8 cellular contexts compared by ENCODE assay signal in genomic region chr19:2543463-2544442, GRCh38.
DNase-seq lines count a peak whose midpoint lies in the region; ATAC-seq, FAIRE-seq and TF ChIP-seq lines count a peak whose summit lies in the region.

No MANE protein-coding gene starts in this region.

- peak; percentile 98 for FAIRE-seq in islet of Langerhans (lab: Jason Lieb, UNC)

- DNase-seq in GM13977 (ENCODE audit: low spot score) (peak; percentile 78), NCI-H2107 treated with DMSO at 0.1 percent for 48 hours (lab: John Stamatoyannopoulos, UW; ENCODE audit: unreplicated experiment) (peak; percentile 47), caudate nucleus (lab: John Stamatoyannopoulos, UW) (peak; percentile 28 to 96 (median 86)), smooth muscle cell of the brain vasculature (ENCODE audit: low read depth, low spot score) (peak; percentile 97)
- DNase-seq in activated CD4-positive, CD25-positive, alpha-beta regulatory T cell treated with anti-CD3 and anti-CD28 coated beads, Interleukin-2, amount 50 U/mL, for 16 hours (ENCODE audit: low read depth, low spot score): peak; percentile 22

- in situ Hi-C loops in GM13977 (cut with MboI; ENCODE audit: low pct_unique_long_range_greater_than_20kb, low sequenced_read_pairs, unreplicated experiment): no loop called here

- H3K27ac ChIP-seq in caudate nucleus (ENCODE audit: low read depth, low read length): peak overlapping the region; percentile 98

- no peak for TF ChIP-seq CTCF in GM13977 (IDR thresholded peaks at IDR 0.05; ENCODE audit: extremely low read depth, insufficient read depth, missing control alignments)

- ATAC-seq in GM21423 (IDR thresholded peaks at IDR 0.05; ENCODE audit: unreplicated experiment): no peak
- ATAC-seq in GM19351 (IDR thresholded peaks at IDR 0.05; ENCODE audit: unreplicated experiment): no peak

Comparison
In these comparisons a context has a peak if more than half of its experiments do, and no peak if none do; other contexts are left out.
1. DNase-seq: peak in every context shown above with its lines; median percentile 97 in smooth muscle cell of the brain vasculature; 86 in caudate nucleus; 78 in GM13977; 47 in NCI-H2107 treated with DMSO at 0.1 percent for 48 hours; 22 in activated CD4-positive, CD25-positive, alpha-beta regulatory T cell treated with anti-CD3 and anti-CD28 coated beads, Interleukin-2, amount 50 U/mL, for 16 hours.